In the genomic region with DNA sequence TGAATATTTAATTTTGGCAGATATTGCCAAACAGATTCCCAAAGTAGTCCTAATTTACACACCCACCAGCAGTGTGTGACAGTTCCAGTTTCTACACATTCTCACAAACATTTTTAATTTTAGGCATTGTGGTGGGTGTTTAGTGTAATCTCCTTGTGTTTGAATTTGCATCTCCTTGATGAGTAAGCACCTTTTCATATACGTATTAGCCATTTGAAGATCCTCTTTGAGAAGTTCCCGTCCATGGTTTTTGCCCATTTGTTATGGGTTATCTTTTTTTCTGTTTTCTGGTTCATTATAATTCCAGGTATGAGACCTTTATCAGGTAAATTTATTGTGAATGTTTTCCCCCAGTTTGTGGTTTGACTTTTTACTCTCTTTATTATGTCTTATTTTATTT, we compare ENCODE assay signal across 1 cellular context.
TF ChIP-seq lines count a peak whose summit lies in the region.

No MANE protein-coding gene starts in this region.

TF ChIP-seq in IMR-90, 13 proteins besides CTCF, POLR2A, EP300 and RAD21:
- TF ChIP-seq CEBPB (IDR thresholded peaks at IDR 0.05; ENCODE audit: low read depth, low read length) (no peak), CHD1 (IDR thresholded peaks at IDR 0.05; ENCODE audit: low read depth, low read length) (no peak), BHLHE40 (IDR thresholded peaks at IDR 0.05; ENCODE audit: low read depth, low read length) (no peak), MAZ (IDR thresholded peaks at IDR 0.05; ENCODE audit: borderline replicate concordance, low read depth, low read length) (no peak), NFE2L2 (IDR thresholded peaks at IDR 0.05; ENCODE audit: low read depth, low read length) (no peak), MAFK (IDR thresholded peaks at IDR 0.05; ENCODE audit: low read depth, low read length) (no peak), RFX5 (IDR thresholded peaks at IDR 0.05; ENCODE audit: low read depth, low read length) (no peak), MXI1 (IDR thresholded peaks at IDR 0.05; ENCODE audit: borderline replicate concordance, low read depth, low read length) (no peak), FOS (IDR thresholded peaks at IDR 0.05; ENCODE audit: low read depth, low read length) (no peak), SMC3 (IDR thresholded peaks at IDR 0.05; ENCODE audit: low read depth, low read length) (no peak), RCOR1 (IDR thresholded peaks at IDR 0.05; ENCODE audit: insufficient replicate concordance, low read length) (no peak)
- TF ChIP-seq, protein P1, sequence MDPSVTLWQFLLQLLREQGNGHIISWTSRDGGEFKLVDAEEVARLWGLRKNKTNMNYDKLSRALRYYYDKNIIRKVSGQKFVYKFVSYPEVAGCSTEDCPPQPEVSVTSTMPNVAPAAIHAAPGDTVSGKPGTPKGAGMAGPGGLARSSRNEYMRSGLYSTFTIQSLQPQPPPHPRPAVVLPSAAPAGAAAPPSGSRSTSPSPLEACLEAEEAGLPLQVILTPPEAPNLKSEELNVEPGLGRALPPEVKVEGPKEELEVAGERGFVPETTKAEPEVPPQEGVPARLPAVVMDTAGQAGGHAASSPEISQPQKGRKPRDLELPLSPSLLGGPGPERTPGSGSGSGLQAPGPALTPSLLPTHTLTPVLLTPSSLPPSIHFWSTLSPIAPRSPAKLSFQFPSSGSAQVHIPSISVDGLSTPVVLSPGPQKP (IDR thresholded peaks at IDR 0.05; ENCODE audit: borderline replicate concordance, low read depth, low read length): no peak
- TF ChIP-seq, protein P2, sequence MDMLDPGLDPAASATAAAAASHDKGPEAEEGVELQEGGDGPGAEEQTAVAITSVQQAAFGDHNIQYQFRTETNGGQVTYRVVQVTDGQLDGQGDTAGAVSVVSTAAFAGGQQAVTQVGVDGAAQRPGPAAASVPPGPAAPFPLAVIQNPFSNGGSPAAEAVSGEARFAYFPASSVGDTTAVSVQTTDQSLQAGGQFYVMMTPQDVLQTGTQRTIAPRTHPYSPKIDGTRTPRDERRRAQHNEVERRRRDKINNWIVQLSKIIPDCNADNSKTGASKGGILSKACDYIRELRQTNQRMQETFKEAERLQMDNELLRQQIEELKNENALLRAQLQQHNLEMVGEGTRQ (IDR thresholded peaks at IDR 0.05; ENCODE audit: low read depth, low read length): no peak
